Comparison of ENCODE assay signal across 16 cellular contexts in the genomic region with DNA sequence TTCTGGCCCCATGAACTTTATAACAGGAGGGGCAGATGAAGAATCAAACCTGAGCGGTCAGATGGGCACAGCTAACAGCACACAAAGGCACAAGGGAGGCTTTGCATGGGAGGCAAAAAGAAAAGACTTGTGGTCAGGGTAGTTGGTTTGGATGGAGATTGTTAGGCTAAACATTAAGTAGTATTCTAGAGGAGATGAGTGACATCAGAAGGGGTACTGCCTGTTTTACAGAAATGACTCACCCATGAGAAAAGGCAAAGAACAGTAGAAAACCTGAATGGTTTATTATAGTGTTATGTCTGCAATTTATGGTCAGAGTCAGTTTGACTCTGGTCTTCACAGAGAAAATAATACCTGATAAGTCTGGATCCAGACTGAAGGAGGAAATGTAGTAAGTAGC.
"Had no signal": no experiment of that assay in that cellular context is flagged by ENCODE, and none has a peak within 500 bp of the region (broad histone marks: within the 10 kb centered on the region; RNA-seq: fewer than 3 reads in every experiment).

No MANE protein-coding gene starts in this region.

- H3K27me3 Mint-ChIP-seq: activated CD4-positive, alpha-beta T cell treated with anti-CD3 and anti-CD28 coated beads, Interleukin-2, amount 10 ng/mL, durations not matched to agents 7 days and 5 days; central memory CD8-positive, alpha-beta T cell; stimulated activated memory B cell treated with anti-CD40 and anti-IgM and Interleukin-4, amounts not matched to agents 10 μg/mL and 1 μg/mL and 100 μg/mL, for 72 hours had no signal

- H3K27ac Mint-ChIP-seq: activated CD4-positive, alpha-beta T cell treated with anti-CD3 and anti-CD28 coated beads, Interleukin-2, amount 10 ng/mL, durations not matched to agents 7 days and 5 days; activated naive CD4-positive, alpha-beta T cell treated with anti-CD3 and anti-CD28 coated beads, Interleukin-2, amount 50 U/mL, for 24 hours; activated T-helper 2 cell treated with anti-CD3 and anti-CD28 coated beads, Interferon-gamma antibody, Interleukin-2, Interleukin-4, amounts not matched to agents 10 μg/mL and 5 μg/mL and 100 μg/mL, durations not matched to agents 14 hours and 24 hours and 36 hours; brain; natural killer cell treated with Interleukin-12 subunit alpha and Interleukin-12 subunit beta and Interleukin-15 and Interleukin-18, amount 100 ng/mL, for 72 hours; progenitor cell of endocrine pancreas; stimulated activated memory B cell treated with anti-CD40 and anti-IgM and Interleukin-4, amounts not matched to agents 10 μg/mL and 1 μg/mL and 100 μg/mL, for 72 hours had no signal

- ATAC-seq: heart left ventricle; natural killer cell treated with Interleukin-12 subunit alpha and Interleukin-12 subunit beta and Interleukin-15 and Interleukin-18, amount 100 ng/mL, for 72 hours; right cardiac atrium; stimulated activated memory B cell treated with anti-CD40 and anti-IgM and Interleukin-4, amounts not matched to agents 10 μg/mL and 1 μg/mL and 100 μg/mL, for 72 hours had no signal

- H3K4me1 Mint-ChIP-seq: activated CD4-positive, alpha-beta T cell treated with anti-CD3 and anti-CD28 coated beads, Interleukin-2, amount 10 ng/mL, durations not matched to agents 7 days and 5 days; activated naive CD4-positive, alpha-beta T cell treated with anti-CD3 and anti-CD28 coated beads, Interleukin-2, amount 50 U/mL, for 24 hours; brain; central memory CD8-positive, alpha-beta T cell; stimulated activated memory B cell treated with anti-CD40 and anti-IgM and Interleukin-4, amounts not matched to agents 10 μg/mL and 1 μg/mL and 100 μg/mL, for 72 hours had no signal

- DNase-seq: activated CD4-positive, alpha-beta T cell treated with anti-CD3 and anti-CD28 coated beads, Interleukin-2, amount 10 ng/mL, durations not matched to agents 7 days and 5 days; activated CD4-positive, CD25-positive, alpha-beta regulatory T cell; activated T-cell treated with anti-CD3 and anti-CD28 coated beads for 4 hours; effector memory CD4-positive, alpha-beta T cell; heart left ventricle; mammary epithelial cell; nucleus accumbens; right cardiac atrium; transverse colon had no signal

- H3K9me3 Mint-ChIP-seq: activated CD4-positive, alpha-beta T cell treated with anti-CD3 and anti-CD28 coated beads, Interleukin-2, amount 10 ng/mL, durations not matched to agents 7 days and 5 days; activated naive CD4-positive, alpha-beta T cell treated with anti-CD3 and anti-CD28 coated beads, Interleukin-2, amount 50 U/mL, for 24 hours; activated T-helper 2 cell treated with anti-CD3 and anti-CD28 coated beads, Interferon-gamma antibody, Interleukin-2, Interleukin-4, amounts not matched to agents 10 μg/mL and 5 μg/mL and 100 μg/mL, durations not matched to agents 14 hours and 24 hours and 36 hours; central memory CD8-positive, alpha-beta T cell; natural killer cell treated with Interleukin-12 subunit alpha and Interleukin-12 subunit beta and Interleukin-15 and Interleukin-18, amount 100 ng/mL, for 72 hours had no signal

- H3K36me3 Mint-ChIP-seq: activated naive CD4-positive, alpha-beta T cell treated with anti-CD3 and anti-CD28 coated beads, Interleukin-2, amount 50 U/mL, for 24 hours; brain; natural killer cell treated with Interleukin-12 subunit alpha and Interleukin-12 subunit beta and Interleukin-15 and Interleukin-18, amount 100 ng/mL, for 72 hours; stimulated activated memory B cell treated with anti-CD40 and anti-IgM and Interleukin-4, amounts not matched to agents 10 μg/mL and 1 μg/mL and 100 μg/mL, for 72 hours had no signal

- H3K4me3 Mint-ChIP-seq: activated CD4-positive, alpha-beta T cell treated with anti-CD3 and anti-CD28 coated beads, Interleukin-2, amount 10 ng/mL, durations not matched to agents 7 days and 5 days; activated naive CD4-positive, alpha-beta T cell treated with anti-CD3 and anti-CD28 coated beads, Interleukin-2, amount 50 U/mL, for 24 hours; brain; central memory CD8-positive, alpha-beta T cell; natural killer cell treated with Interleukin-12 subunit alpha and Interleukin-12 subunit beta and Interleukin-15 and Interleukin-18, amount 100 ng/mL, for 72 hours; stimulated activated memory B cell treated with anti-CD40 and anti-IgM and Interleukin-4, amounts not matched to agents 10 μg/mL and 1 μg/mL and 100 μg/mL, for 72 hours had no signal
